Comparison of ENCODE assay signal across 17 cellular contexts in the genomic region with DNA sequence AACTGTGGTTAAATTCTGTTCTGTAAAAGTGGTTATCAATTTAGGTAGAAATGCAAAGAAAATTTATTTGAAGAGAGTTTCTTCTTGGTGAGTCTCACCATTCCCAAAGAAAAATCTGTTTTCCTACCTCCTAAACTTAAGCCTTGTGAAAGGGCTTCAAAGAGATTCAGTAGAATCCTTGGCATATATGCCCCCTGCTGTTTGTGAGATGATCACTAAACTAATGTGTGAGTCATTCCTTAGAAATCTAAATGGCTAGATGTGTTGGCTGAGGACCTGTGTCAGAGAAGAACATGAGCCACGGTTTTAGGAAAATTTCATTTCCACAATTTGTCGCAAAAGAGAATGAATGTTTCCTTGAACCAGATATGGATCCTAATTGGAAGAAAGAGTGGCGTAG.
DNase-seq lines count a peak whose midpoint lies in the region; ATAC-seq and TF ChIP-seq lines count a peak whose summit lies in the region.
"Had no signal": no experiment of that assay in that cellular context is flagged by ENCODE, and none has a peak within 500 bp of the region (broad histone marks: within the 10 kb centered on the region; RNA-seq: fewer than 3 reads in every experiment).

No MANE protein-coding gene starts in this region.

- H3K27me3 Mint-ChIP-seq in stimulated activated naive B cell treated with anti-CD40 and anti-IgM and Interleukin-4, amounts not matched to agents 10 μg/mL and 1 μg/mL and 100 μg/mL, for 72 hours, result no peaks in the 10 kb centered on the region
- H3K27me3 Mint-ChIP-seq: activated naive CD8-positive, alpha-beta T cell treated with anti-CD3 and anti-CD28 coated beads for 36 hours; progenitor cell of endocrine pancreas had no signal

- ATAC-seq in SK-N-SH treated with all-trans-retinoic acid at 6 μM for 48 hours, result peak; percentile 50; the same call in 1 of the 3 replicates
- no peak for ATAC-seq in HG03378 (IDR thresholded peaks at IDR 0.05; ENCODE audit: unreplicated experiment)
- no peak for ATAC-seq in stimulated activated naive B cell treated with anti-CD40 and anti-IgM and Interleukin-4, amounts not matched to agents 10 μg/mL and 1 μg/mL and 100 μg/mL, for 72 hours (replicated peaks)
- ATAC-seq: mucosa of descending colon had no signal

- H3K4me3 Mint-ChIP-seq in stimulated activated naive B cell treated with anti-CD40 and anti-IgM and Interleukin-4, amounts not matched to agents 10 μg/mL and 1 μg/mL and 100 μg/mL, for 72 hours, result no peak overlapping the region
- H3K4me3 Mint-ChIP-seq: activated naive CD8-positive, alpha-beta T cell treated with anti-CD3 and anti-CD28 coated beads for 36 hours had no signal

- no peak overlapping the region for H3K4me3 ChIP-seq in foreskin fibroblast (ENCODE audit: low read depth in 1 of 2, low read length in 2 of 2)
- H3K4me3 ChIP-seq: mucosa of descending colon, uterus had no signal

- H3K9me3 Mint-ChIP-seq in stimulated activated naive B cell treated with anti-CD40 and anti-IgM and Interleukin-4, amounts not matched to agents 10 μg/mL and 1 μg/mL and 100 μg/mL, for 72 hours, result no peaks in the 10 kb centered on the region
- H3K9me3 Mint-ChIP-seq: activated naive CD8-positive, alpha-beta T cell treated with anti-CD3 and anti-CD28 coated beads for 36 hours had no signal

- no peaks in the 10 kb centered on the region for H3K36me3 Mint-ChIP-seq in stimulated activated naive B cell treated with anti-CD40 and anti-IgM and Interleukin-4, amounts not matched to agents 10 μg/mL and 1 μg/mL and 100 μg/mL, for 72 hours
- H3K36me3 Mint-ChIP-seq: activated naive CD8-positive, alpha-beta T cell treated with anti-CD3 and anti-CD28 coated beads for 36 hours had no signal

- peak; percentile 10 for TF ChIP-seq CTCF in foreskin fibroblast (IDR thresholded peaks at IDR 0.05; ENCODE audit: low read depth, low read length)

- no peaks in the 10 kb centered on the region for H3K4me1 Mint-ChIP-seq in stimulated activated naive B cell treated with anti-CD40 and anti-IgM and Interleukin-4, amounts not matched to agents 10 μg/mL and 1 μg/mL and 100 μg/mL, for 72 hours
- H3K4me1 Mint-ChIP-seq: activated naive CD8-positive, alpha-beta T cell treated with anti-CD3 and anti-CD28 coated beads for 36 hours had no signal

- H3K27ac Mint-ChIP-seq in stimulated activated naive B cell treated with anti-CD40 and anti-IgM and Interleukin-4, amounts not matched to agents 10 μg/mL and 1 μg/mL and 100 μg/mL, for 72 hours, result no peak overlapping the region
- H3K27ac Mint-ChIP-seq: activated naive CD8-positive, alpha-beta T cell treated with anti-CD3 and anti-CD28 coated beads for 36 hours; progenitor cell of endocrine pancreas had no signal

- peak; percentile 27 for DNase-seq in AG08395 (ENCODE audit: low spot score)
- DNase-seq in HT-29 (ENCODE audit: low spot score), result peak; percentile 11
- DNase-seq in foreskin fibroblast, result peak; percentile 45 to 69
- no peak for DNase-seq in inferior parietal cortex (ENCODE audit: extremely low spot score)
- DNase-seq in stimulated activated naive B cell treated with anti-CD40 and anti-IgM and Interleukin-4, amounts not matched to agents 10 μg/mL and 1 μg/mL and 100 μg/mL, for 72 hours, result no peak
- DNase-seq in T-helper 2 cell, result no peak
- DNase-seq: activated naive CD8-positive, alpha-beta T cell treated with anti-CD3 and anti-CD28 coated beads for 36 hours; DND-41; foreskin melanocyte; mucosa of descending colon; NCI-H1417; NCI-H524; T1000; uterus had no signal

TF ChIP-seq in SK-N-SH treated with all-trans-retinoic acid at 6 μM for 48 hours, 23 proteins besides CTCF, POLR2A, EP300 and RAD21:
- TF ChIP-seq ARNTL (CRISPR knock-in tag; IDR thresholded peaks at IDR 0.05; ENCODE audit: borderline replicate concordance, low read depth), result no peak
- no peak for TF ChIP-seq RARB (CRISPR knock-in tag; IDR thresholded peaks at IDR 0.05)
- TF ChIP-seq ZNF70 (CRISPR knock-in tag; IDR thresholded peaks at IDR 0.05), result no peak
- no peak for TF ChIP-seq ZC3H10 (CRISPR knock-in tag; IDR thresholded peaks at IDR 0.05)
- no peak for TF ChIP-seq PATZ1 (CRISPR knock-in tag; IDR thresholded peaks at IDR 0.05; ENCODE audit: borderline replicate concordance)
- no peak for TF ChIP-seq SNAI2 (CRISPR knock-in tag; IDR thresholded peaks at IDR 0.05)
- TF ChIP-seq, protein P1, sequence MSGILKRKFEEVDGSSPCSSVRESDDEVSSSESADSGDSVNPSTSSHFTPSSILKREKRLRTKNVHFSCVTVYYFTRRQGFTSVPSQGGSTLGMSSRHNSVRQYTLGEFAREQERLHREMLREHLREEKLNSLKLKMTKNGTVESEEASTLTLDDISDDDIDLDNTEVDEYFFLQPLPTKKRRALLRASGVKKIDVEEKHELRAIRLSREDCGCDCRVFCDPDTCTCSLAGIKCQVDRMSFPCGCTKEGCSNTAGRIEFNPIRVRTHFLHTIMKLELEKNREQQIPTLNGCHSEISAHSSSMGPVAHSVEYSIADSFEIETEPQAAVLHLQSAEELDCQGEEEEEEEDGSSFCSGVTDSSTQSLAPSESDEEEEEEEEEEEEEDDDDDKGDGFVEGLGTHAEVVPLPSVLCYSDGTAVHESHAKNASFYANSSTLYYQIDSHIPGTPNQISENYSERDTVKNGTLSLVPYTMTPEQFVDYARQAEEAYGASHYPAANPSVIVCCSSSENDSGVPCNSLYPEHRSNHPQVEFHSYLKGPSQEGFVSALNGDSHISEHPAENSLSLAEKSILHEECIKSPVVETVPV (CRISPR knock-in tag; IDR thresholded peaks at IDR 0.05), result no peak
- no peak for TF ChIP-seq OSR1 (CRISPR knock-in tag; IDR thresholded peaks at IDR 0.05)
- no peak for TF ChIP-seq ZFP3 (CRISPR knock-in tag; IDR thresholded peaks at IDR 0.05)
- no peak for TF ChIP-seq CSDC2 (CRISPR knock-in tag; IDR thresholded peaks at IDR 0.05)
- no peak for TF ChIP-seq TCF4 (CRISPR knock-in tag; IDR thresholded peaks at IDR 0.05; ENCODE audit: borderline replicate concordance)
- no peak for TF ChIP-seq ZFP30 (CRISPR knock-in tag; IDR thresholded peaks at IDR 0.05)
- no peak for TF ChIP-seq GLIS3 (CRISPR knock-in tag; IDR thresholded peaks at IDR 0.05)
- TF ChIP-seq TOX (CRISPR knock-in tag; IDR thresholded peaks at IDR 0.05; ENCODE audit: borderline replicate concordance), result no peak
- no peak for TF ChIP-seq PPARA (CRISPR knock-in tag; IDR thresholded peaks at IDR 0.05; ENCODE audit: borderline replicate concordance)
- TF ChIP-seq ZNF565 (CRISPR knock-in tag; conservative IDR thresholded peaks at IDR 0.05; ENCODE audit: low read depth), result no peak
- TF ChIP-seq, protein P2, sequence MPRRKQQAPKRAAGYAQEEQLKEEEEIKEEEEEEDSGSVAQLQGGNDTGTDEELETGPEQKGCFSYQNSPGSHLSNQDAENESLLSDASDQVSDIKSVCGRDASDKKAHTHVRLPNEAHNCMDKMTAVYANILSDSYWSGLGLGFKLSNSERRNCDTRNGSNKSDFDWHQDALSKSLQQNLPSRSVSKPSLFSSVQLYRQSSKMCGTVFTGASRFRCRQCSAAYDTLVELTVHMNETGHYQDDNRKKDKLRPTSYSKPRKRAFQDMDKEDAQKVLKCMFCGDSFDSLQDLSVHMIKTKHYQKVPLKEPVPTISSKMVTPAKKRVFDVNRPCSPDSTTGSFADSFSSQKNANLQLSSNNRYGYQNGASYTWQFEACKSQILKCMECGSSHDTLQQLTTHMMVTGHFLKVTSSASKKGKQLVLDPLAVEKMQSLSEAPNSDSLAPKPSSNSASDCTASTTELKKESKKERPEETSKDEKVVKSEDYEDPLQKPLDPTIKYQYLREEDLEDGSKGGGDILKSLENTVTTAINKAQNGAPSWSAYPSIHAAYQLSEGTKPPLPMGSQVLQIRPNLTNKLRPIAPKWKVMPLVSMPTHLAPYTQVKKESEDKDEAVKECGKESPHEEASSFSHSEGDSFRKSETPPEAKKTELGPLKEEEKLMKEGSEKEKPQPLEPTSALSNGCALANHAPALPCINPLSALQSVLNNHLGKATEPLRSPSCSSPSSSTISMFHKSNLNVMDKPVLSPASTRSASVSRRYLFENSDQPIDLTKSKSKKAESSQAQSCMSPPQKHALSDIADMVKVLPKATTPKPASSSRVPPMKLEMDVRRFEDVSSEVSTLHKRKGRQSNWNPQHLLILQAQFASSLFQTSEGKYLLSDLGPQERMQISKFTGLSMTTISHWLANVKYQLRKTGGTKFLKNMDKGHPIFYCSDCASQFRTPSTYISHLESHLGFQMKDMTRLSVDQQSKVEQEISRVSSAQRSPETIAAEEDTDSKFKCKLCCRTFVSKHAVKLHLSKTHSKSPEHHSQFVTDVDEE (CRISPR knock-in tag; IDR thresholded peaks at IDR 0.05), result no peak

Comparison
In these comparisons a context has a peak if more than half of its experiments do, and no peak if none do; other contexts are left out.
1. DNase-seq: peak in AG08395 (single experiment), HT-29 (single experiment) and foreskin fibroblast (2 of 2); none in inferior parietal cortex (single experiment), stimulated activated naive B cell treated with anti-CD40 and anti-IgM and Interleukin-4, amounts not matched to agents 10 μg/mL and 1 μg/mL and 100 μg/mL, for 72 hours (single experiment) and T-helper 2 cell (0 of 5).